In genomic region chr9:129486496-129487306, GRCh38 we compare ENCODE assay signal across 8 cellular contexts.
DNase-seq lines count a peak whose midpoint lies in the region; ATAC-seq, FAIRE-seq and TF ChIP-seq lines count a peak whose summit lies in the region.

No MANE protein-coding gene starts in this region.

- H3K27me3 ChIP-seq in CD8-positive, alpha-beta T cell (ENCODE audit: insufficient read depth, low read length): peaks cover 1% of the 10 kb centered on the region

- H3K4me3 ChIP-seq in CD8-positive, alpha-beta T cell (ENCODE audit: low read depth, low read length): no peak overlapping the region
- no peak overlapping the region for H3K4me3 ChIP-seq in foreskin fibroblast (ENCODE audit: low read depth in 1 of 2, low read length in 2 of 2)

- peak overlapping the region; percentile 54 for H3K4me3 Mint-ChIP-seq in CD8-positive, alpha-beta T cell
- H3K4me3 Mint-ChIP-seq in activated CD8-positive, alpha-beta T cell treated with anti-CD3 and anti-CD28 coated beads for 36 hours: peak overlapping the region; percentile 89

- POLR2A ChIA-PET in CD8-positive, alpha-beta T cell (lab: Charles Lee): no interaction called here
- POLR2A ChIA-PET in activated CD8-positive, alpha-beta T cell treated with anti-CD3 and anti-CD28 coated beads for 36 hours (lab: Charles Lee): interaction anchor here (1.2 to 2.8 kb wide), 2 partner anchors 10 to 27 kb away, joined by 4 to 16 read pairs; no protein-coding TSS in a partner anchor

- no peaks in the 10 kb centered on the region for H3K27me3 Mint-ChIP-seq in CD8-positive, alpha-beta T cell (ENCODE audit: low read depth)
- peaks cover 1% of the 10 kb centered on the region for H3K27me3 Mint-ChIP-seq in activated CD8-positive, alpha-beta T cell treated with anti-CD3 and anti-CD28 coated beads for 36 hours

- H3K9me3 Mint-ChIP-seq in CD8-positive, alpha-beta T cell: no peaks in the 10 kb centered on the region
- no peaks in the 10 kb centered on the region for H3K9me3 Mint-ChIP-seq in activated CD8-positive, alpha-beta T cell treated with anti-CD3 and anti-CD28 coated beads for 36 hours

- H3K4me1 ChIP-seq in CD8-positive, alpha-beta T cell (ENCODE audit: insufficient read depth, low read length): peaks cover 62% of the 10 kb centered on the region

- no peaks in the 10 kb centered on the region for H3K36me3 Mint-ChIP-seq in CD8-positive, alpha-beta T cell
- H3K36me3 Mint-ChIP-seq in activated CD8-positive, alpha-beta T cell treated with anti-CD3 and anti-CD28 coated beads for 36 hours (ENCODE audit: low read depth): peaks cover 15% of the 10 kb centered on the region

- no peak for TF ChIP-seq CTCF in CD8-positive, alpha-beta T cell (IDR thresholded peaks at IDR 0.05)
- TF ChIP-seq CTCF in activated CD8-positive, alpha-beta T cell treated with anti-CD3 and anti-CD28 coated beads for 36 hours (IDR thresholded peaks at IDR 0.05): no peak
- no peak for TF ChIP-seq CTCF in foreskin fibroblast (IDR thresholded peaks at IDR 0.05; ENCODE audit: low read depth, low read length)

- no peak for TF ChIP-seq POLR2A in GM12891 (IDR thresholded peaks at IDR 0.05; ENCODE audit: low read depth, low read length)

- intact Hi-C loops in CD8-positive, alpha-beta T cell (cut with DNase I, micrococcal nuclease): loop anchor here (5.0 kb wide), 3 partner anchors 104 to 141 kb away; partner anchors contain the start of gene NTMT1 (in 1 of the 2)
- intact Hi-C loops in activated CD8-positive, alpha-beta T cell treated with anti-CD3 and anti-CD28 coated beads for 36 hours (cut with micrococcal nuclease): loop anchor here (10.0 kb wide), 1 partner anchor 118 kb away; no protein-coding TSS in a partner anchor

- CTCF ChIA-PET in CD8-positive, alpha-beta T cell (lab: Charles Lee): no interaction called here
- CTCF ChIA-PET in activated CD8-positive, alpha-beta T cell treated with anti-CD3 and anti-CD28 coated beads for 36 hours (lab: Charles Lee): no interaction called here

- H3K36me3 ChIP-seq in CD8-positive, alpha-beta T cell (ENCODE audit: insufficient read depth, low read length): no peaks in the 10 kb centered on the region

- no peaks in the 10 kb centered on the region for H3K9me3 ChIP-seq in CD8-positive, alpha-beta T cell (ENCODE audit: low read length)

- peaks cover 42% of the 10 kb centered on the region for H3K4me1 Mint-ChIP-seq in CD8-positive, alpha-beta T cell (ENCODE audit: low read depth)
- H3K4me1 Mint-ChIP-seq in activated CD8-positive, alpha-beta T cell treated with anti-CD3 and anti-CD28 coated beads for 36 hours (ENCODE audit: low read depth): peaks cover 49% of the 10 kb centered on the region

- no peak for FAIRE-seq in GM12891 (lab: Jason Lieb, UNC)

- no peak overlapping the region for H3K27ac ChIP-seq in CD8-positive, alpha-beta T cell (ENCODE audit: low read depth, low read length)

- ATAC-seq in CD8-positive, alpha-beta T cell: no peak
- no peak for ATAC-seq in activated CD8-positive, alpha-beta T cell treated with anti-CD3 and anti-CD28 coated beads for 36 hours
- ATAC-seq in HG03280 (IDR thresholded peaks at IDR 0.05; ENCODE audit: unreplicated experiment) (no peak), HG03469 (IDR thresholded peaks at IDR 0.05; ENCODE audit: unreplicated experiment) (no peak)

- DNase-seq in CD8-positive, alpha-beta T cell: no peak
- DNase-seq in activated CD8-positive, alpha-beta T cell treated with anti-CD3 and anti-CD28 coated beads for 36 hours: no peak
- DNase-seq in foreskin fibroblast (peak; percentile 83 to 93), pons (ENCODE audit: low spot score) (peak; percentile 34), GM12891 (ENCODE audit: insufficient read length, low spot score) (no peak), glomerular visceral epithelial cell (ENCODE audit: extremely low spot score) (no peak)

- H3K27ac Mint-ChIP-seq in CD8-positive, alpha-beta T cell: peak overlapping the region; percentile 92
- peak overlapping the region; percentile 99 for H3K27ac Mint-ChIP-seq in activated CD8-positive, alpha-beta T cell treated with anti-CD3 and anti-CD28 coated beads for 36 hours

TF ChIP-seq in GM12891, 5 proteins besides CTCF, POLR2A, EP300 and RAD21:
- TF ChIP-seq PAX5 (IDR thresholded peaks at IDR 0.05; ENCODE audit: insufficient read depth, low read length, severe bottlenecking) (no peak), TAF1 (IDR thresholded peaks at IDR 0.05; ENCODE audit: low read depth, low read length) (no peak), POLR2AphosphoS5 (IDR thresholded peaks at IDR 0.05; ENCODE audit: low read depth, low read length) (no peak), POU2F2 (IDR thresholded peaks at IDR 0.05; ENCODE audit: low read depth, low read length) (no peak), SPI1 (IDR thresholded peaks at IDR 0.05; ENCODE audit: low read depth, low read length) (no peak)

Comparison
In these comparisons a context has a peak if more than half of its experiments do, and no peak if none do; other contexts are left out.
1. DNase-seq: peak in foreskin fibroblast (2 of 2) and pons (single experiment); none in CD8-positive, alpha-beta T cell (0 of 7), activated CD8-positive, alpha-beta T cell treated with anti-CD3 and anti-CD28 coated beads for 36 hours (single experiment), GM12891 (single experiment) and glomerular visceral epithelial cell (single experiment).